Comparison of ENCODE assay signal across 1 cellular context in genomic region chr17:74637265-74637664, GRCh38.
TF ChIP-seq lines count a peak whose summit lies in the region.

No MANE protein-coding gene starts in this region.

TF ChIP-seq in HepG2, 621 proteins besides CTCF, POLR2A, EP300 and RAD21 (continued from another document):
- no peak for TF ChIP-seq TERF1 (CRISPR knock-in tag; IDR thresholded peaks at IDR 0.05)
